In the genomic region with DNA sequence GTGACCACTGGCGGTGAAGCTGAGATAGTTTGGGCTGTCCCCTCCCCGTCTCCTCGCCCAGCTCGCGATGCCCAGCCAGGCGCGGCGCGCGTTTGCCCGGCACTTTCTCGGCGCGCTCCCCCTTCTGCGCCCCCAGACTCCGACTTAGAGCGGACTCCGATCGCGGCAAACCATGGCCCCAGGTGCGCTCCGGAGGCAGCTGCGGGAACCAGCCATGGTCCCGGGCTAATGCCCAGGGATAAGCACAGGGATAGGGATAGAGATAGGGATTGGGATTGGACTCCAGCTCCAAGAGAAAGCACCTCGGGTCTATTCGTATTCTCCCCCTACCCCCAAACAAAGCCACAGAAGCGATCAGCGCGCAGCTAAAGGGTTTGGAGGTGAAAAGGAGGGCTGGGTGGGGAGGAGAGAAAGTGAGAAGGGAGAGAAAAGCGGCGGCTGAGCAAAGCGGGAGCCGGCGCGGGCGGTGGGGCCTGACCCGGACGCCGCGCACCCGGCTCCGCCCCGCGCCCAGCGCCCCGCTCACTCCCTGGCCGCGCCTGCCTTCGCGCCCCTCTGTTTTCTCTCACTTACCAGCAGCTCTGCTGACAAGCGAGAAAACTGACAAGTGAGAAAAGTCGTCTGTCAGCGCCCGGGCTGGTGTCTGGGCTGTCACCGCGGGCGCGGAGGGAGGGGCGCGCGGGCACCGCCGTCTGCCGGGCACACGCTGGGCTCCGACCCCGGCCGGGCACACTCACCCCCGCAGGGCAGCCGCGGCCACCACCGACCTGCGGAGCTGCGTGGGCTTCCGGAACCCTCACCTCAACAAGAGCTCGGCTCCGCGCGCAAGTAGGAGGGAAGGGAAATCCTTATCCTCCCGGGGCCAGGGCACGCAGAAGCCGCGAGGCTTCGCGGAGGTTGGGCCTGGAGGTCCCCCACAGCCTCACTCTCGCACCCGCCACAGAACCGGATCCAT, we compare ENCODE assay signal across 9 cellular contexts. TPM values are rescaled to one million over a fixed set of nuclear protein-coding genes. Genes with fewer than 3 reads are reported as not detected.
DNase-seq lines count a peak whose midpoint lies in the region; ATAC-seq and TF ChIP-seq lines count a peak whose summit lies in the region.
"Had no signal": no experiment of that assay in that cellular context is flagged by ENCODE, and none has a peak within 500 bp of the region (broad histone marks: within the 10 kb centered on the region; RNA-seq: fewer than 3 reads in every experiment).

PDE1C (minus strand) TSS at position 2 of the 955 bp plus-strand sequence.

- H3K27me3 ChIP-seq in HUES48 (ENCODE audit: control insufficient read depth, insufficient read depth, low read length) = peaks cover 90% of the 10 kb centered on the region
- H3K27me3 ChIP-seq in left lung = peaks cover 9 to 43% of the 10 kb centered on the region in 2 donors
- H3K27me3 ChIP-seq in suprapubic skin = peaks cover 62% of the 10 kb centered on the region

- no peak for TF ChIP-seq POLR2A in suprapubic skin (IDR thresholded peaks at IDR 0.05)

- no peak within 1 kb of the TSS for H3K27ac ChIP-seq in HUES48 (ENCODE audit: low read depth, low read length)
- H3K27ac ChIP-seq in coronary artery = peak within 1 kb of the TSS in 1 of 2 donors; percentile 29
- peak within 1 kb of the TSS; percentile 59 to 71 for H3K27ac ChIP-seq in left lung
- H3K27ac ChIP-seq in suprapubic skin = no peak within 1 kb of the TSS

- H3K36me3 ChIP-seq in HUES48 (ENCODE audit: control insufficient read depth, insufficient read depth, low read length) (no peaks in the 10 kb centered on the region), left lung (no peaks in the 10 kb centered on the region), suprapubic skin (no peaks in the 10 kb centered on the region)

- H3K4me3 ChIP-seq in HUES48 (ENCODE audit: low read depth, low read length) = peak within 1 kb of the TSS; percentile 79
- peak within 1 kb of the TSS; percentile 75 for H3K4me3 ChIP-seq in coronary artery
- peak within 1 kb of the TSS; percentile 37 to 47 for H3K4me3 ChIP-seq in left lung
- peak within 1 kb of the TSS; percentile 52 for H3K4me3 ChIP-seq in suprapubic skin

- DNase-seq in coronary artery (ENCODE audit: low spot score) (no peak), left lung (peak in 1 of 2 donors; percentile 75), suprapubic skin (ENCODE audit: low spot score in 2 of 2) (no peak), cerebellar cortex (ENCODE audit: low spot score) (no peak), HuH-7 (ENCODE audit: low spot score) (no peak)
- DNase-seq: NCI-H774 had no signal

- TF ChIP-seq EP300 in suprapubic skin (IDR thresholded peaks at IDR 0.05) = no peak

- H3K9me3 ChIP-seq in HUES48 (ENCODE audit: control insufficient read depth, insufficient read depth, low read length) = no peaks in the 10 kb centered on the region
- no peaks in the 10 kb centered on the region for H3K9me3 ChIP-seq in left lung
- no peaks in the 10 kb centered on the region for H3K9me3 ChIP-seq in suprapubic skin

- no peak within 1 kb of the TSS for H3K9ac ChIP-seq in HUES48 (ENCODE audit: low read depth, low read length)

- intact Hi-C loops in left lung (cut with DNase I) = no loop called here

- ATAC-seq in left lung (peak; percentile 37), GM21576 (IDR thresholded peaks at IDR 0.05; ENCODE audit: unreplicated experiment) (no peak), HG02885 (IDR thresholded peaks at IDR 0.05; ENCODE audit: poor library complexity, unreplicated experiment) (no peak)

- TF ChIP-seq CTCF in coronary artery (IDR thresholded peaks at IDR 0.05) = no peak
- TF ChIP-seq CTCF in left lung (IDR thresholded peaks at IDR 0.05) = no peak
- TF ChIP-seq CTCF in suprapubic skin (IDR thresholded peaks at IDR 0.05) = no peak

- H3K4me1 ChIP-seq in HUES48 (ENCODE audit: control insufficient read depth, insufficient read depth, low read length) = no peaks in the 10 kb centered on the region; the same call in 1 of the 2 replicates
- H3K4me1 ChIP-seq in left lung = no peaks in the 10 kb centered on the region
- H3K4me1 ChIP-seq in suprapubic skin = peaks cover 12% of the 10 kb centered on the region

- WGBS in suprapubic skin = 5% methylated on average over 40 of the region's 88 CpGs

RNA-seq across cellular contexts. Expression of gene PDE1C, which starts in this region (rescaled TPM):
- total RNA-seq in left lung (10 to 100 TPM in 1 of 2 donors, 1 to 10 TPM in 1; 5.5 to 13.8 TPM), suprapubic skin (1 to 10 TPM in 1 of 4 donors, under 1 TPM in 3; 0.64 to 1.8 (median 0.83) TPM)

Comparison
In these comparisons a context has a peak if more than half of its experiments do, and no peak if none do; other contexts are left out.
1. H3K27ac ChIP-seq: peak in left lung (2 of 2); none in HUES48 (single experiment) and suprapubic skin (single experiment).
2. Peak in every context shown above with its lines, with median percentiles within 50 percentile points of each other: H3K4me3 ChIP-seq.